8 cellular contexts compared by ENCODE assay signal in genomic region chr4:139453371-139454110, GRCh38. TPM values are rescaled to one million over a fixed set of nuclear protein-coding genes. Genes with fewer than 3 reads are reported as not detected.
DNase-seq lines count a peak whose midpoint lies in the region; ATAC-seq and TF ChIP-seq lines count a peak whose summit lies in the region.

No MANE protein-coding gene starts in this region.

- peak overlapping the region; percentile 87 to 99 (median 96) for H3K4me3 Mint-ChIP-seq in CD8-positive, alpha-beta memory T cell
- H3K4me3 Mint-ChIP-seq in activated CD4-positive, alpha-beta memory T cell treated with anti-CD3 and anti-CD28 coated beads, Interleukin-2, amount 10 ng/mL, durations not matched to agents 7 days and 5 days = peak overlapping the region; percentile 93

- H3K9me3 ChIP-seq in CD8-positive, alpha-beta memory T cell (ENCODE audit: low read length) = no peaks in the 10 kb centered on the region
- H3K9me3 ChIP-seq in duodenal mucosa (ENCODE audit: control insufficient read depth in 1 of 2, low read length in 2 of 2) = no peaks in the 10 kb centered on the region

- H3K4me3 ChIP-seq in CD8-positive, alpha-beta memory T cell (ENCODE audit: low read length) = peak overlapping the region; percentile 92
- H3K4me3 ChIP-seq in duodenal mucosa (ENCODE audit: low read depth in 1 of 2, low read length in 2 of 2) = peak overlapping the region; percentile 97 to 100
- peak overlapping the region; percentile 90 for H3K4me3 ChIP-seq in lower leg skin (ENCODE audit: low read depth, poor library complexity, severe bottlenecking)

- H3K36me3 Mint-ChIP-seq in CD8-positive, alpha-beta memory T cell = peaks cover 0 to 14% (median 0%) of the 10 kb centered on the region in 3 donors
- H3K36me3 Mint-ChIP-seq in activated CD4-positive, alpha-beta memory T cell treated with anti-CD3 and anti-CD28 coated beads, Interleukin-2, amount 10 ng/mL, durations not matched to agents 7 days and 5 days (ENCODE audit: low read depth) = peaks cover 16% of the 10 kb centered on the region

- H3K9ac ChIP-seq in duodenal mucosa (ENCODE audit: low read depth in 1 of 2, low read length in 2 of 2) = peak overlapping the region; percentile 98 to 99

- H3K27ac Mint-ChIP-seq in CD8-positive, alpha-beta memory T cell = peak overlapping the region; percentile 98 to 99 (median 99)
- peak overlapping the region; percentile 100 for H3K27ac Mint-ChIP-seq in activated CD4-positive, alpha-beta memory T cell treated with anti-CD3 and anti-CD28 coated beads, Interleukin-2, amount 10 ng/mL, durations not matched to agents 7 days and 5 days

- peak; percentile 89 for ATAC-seq in GM19455 (IDR thresholded peaks at IDR 0.05; ENCODE audit: unreplicated experiment)

- H3K27me3 ChIP-seq in CD8-positive, alpha-beta memory T cell (ENCODE audit: insufficient read depth, low read length, poor library complexity, severe bottlenecking) = no peaks in the 10 kb centered on the region
- no peaks in the 10 kb centered on the region for H3K27me3 ChIP-seq in duodenal mucosa (ENCODE audit: control insufficient read depth in 1 of 2, insufficient read depth in 2 of 2, low read length in 2 of 2)

- intact Hi-C loops in lower leg skin (cut with DNase I; ENCODE audit: low total_unique reads) = no loop called here

- peak overlapping the region; percentile 96 for H3K27ac ChIP-seq in CD8-positive, alpha-beta memory T cell (ENCODE audit: low read depth, low read length)
- peak overlapping the region; percentile 98 for H3K27ac ChIP-seq in duodenal mucosa (ENCODE audit: low read depth, low read length)

- POLR2A ChIA-PET in CD8-positive, alpha-beta memory T cell (lab: Charles Lee) = interaction anchor here (0.8 to 2.5 kb wide), 5 partner anchors 103 to 920 kb away, joined by 3 to 31 read pairs (median 9); partner anchors contain the start of genes NAA15, NDUFC1, SCOC and SETD7
- POLR2A ChIA-PET in activated CD4-positive, alpha-beta memory T cell treated with anti-CD3 and anti-CD28 coated beads, Interleukin-2, amount 10 ng/mL, durations not matched to agents 7 days and 5 days (lab: Charles Lee) = interaction anchor here (0.6 to 2.0 kb wide), 19 partner anchors 9 to 432 kb away, joined by 3 to 31 read pairs (median 4); partner anchors contain the start of genes NAA15 and SETD7

- 1% methylated on average over 40 to 56 of the region's 76 CpGs for WGBS in lower leg skin, 2 donors

- H3K4me1 ChIP-seq in CD8-positive, alpha-beta memory T cell (ENCODE audit: insufficient read depth, low read length) = peaks cover 51% of the 10 kb centered on the region
- peaks cover 46% of the 10 kb centered on the region in 2 donors for H3K4me1 ChIP-seq in duodenal mucosa (ENCODE audit: control insufficient read depth in 1 of 2, insufficient read depth in 2 of 2, low read length in 2 of 2)

- H3K4me1 Mint-ChIP-seq in CD8-positive, alpha-beta memory T cell = peaks cover 61 to 65% (median 61%) of the 10 kb centered on the region in 3 donors
- H3K4me1 Mint-ChIP-seq in activated CD4-positive, alpha-beta memory T cell treated with anti-CD3 and anti-CD28 coated beads, Interleukin-2, amount 10 ng/mL, durations not matched to agents 7 days and 5 days = peaks cover 59% of the 10 kb centered on the region

- CTCF ChIA-PET in CD8-positive, alpha-beta memory T cell (lab: Charles Lee) = interaction anchor here (0.7 to 2.0 kb wide), 12 partner anchors 9 to 423 kb away, joined by 3 to 7 read pairs (median 4); partner anchors contain the start of gene SETD7
- CTCF ChIA-PET in activated CD4-positive, alpha-beta memory T cell treated with anti-CD3 and anti-CD28 coated beads, Interleukin-2, amount 10 ng/mL, durations not matched to agents 7 days and 5 days (lab: Charles Lee) = interaction anchor here (0.6 to 1.6 kb wide), 20 partner anchors 9 to 423 kb away, joined by 3 to 8 read pairs (median 3); partner anchors contain the start of genes NAA15 and SETD7

- peaks cover 0 to 2% of the 10 kb centered on the region in 2 donors for H3K27me3 Mint-ChIP-seq in CD8-positive, alpha-beta memory T cell
- H3K27me3 Mint-ChIP-seq in activated CD4-positive, alpha-beta memory T cell treated with anti-CD3 and anti-CD28 coated beads, Interleukin-2, amount 10 ng/mL, durations not matched to agents 7 days and 5 days = no peaks in the 10 kb centered on the region

- no peaks in the 10 kb centered on the region for H3K36me3 ChIP-seq in CD8-positive, alpha-beta memory T cell (ENCODE audit: insufficient read depth, low read length)
- H3K36me3 ChIP-seq in duodenal mucosa (ENCODE audit: control insufficient read depth in 1 of 2, insufficient read depth in 2 of 2, low read length in 2 of 2) = no peaks in the 10 kb centered on the region

- no peaks in the 10 kb centered on the region for H3K9me3 Mint-ChIP-seq in CD8-positive, alpha-beta memory T cell
- H3K9me3 Mint-ChIP-seq in activated CD4-positive, alpha-beta memory T cell treated with anti-CD3 and anti-CD28 coated beads, Interleukin-2, amount 10 ng/mL, durations not matched to agents 7 days and 5 days = no peaks in the 10 kb centered on the region

- DNase-seq in CD8-positive, alpha-beta memory T cell = peak; percentile 94 to 98 (median 97)
- DNase-seq in HK-2 (ENCODE audit: unreplicated experiment) (peak; percentile 96), NCI-H82 (lab: John Stamatoyannopoulos, UW) (peak; percentile 96), lower leg skin (ENCODE audit: low spot score in 2 of 2) (peak; percentile 98 to 100)
- peak; percentile 98 for DNase-seq in activated CD4-positive, alpha-beta memory T cell treated with anti-CD3 and anti-CD28 coated beads, Interleukin-2, amount 10 ng/mL, durations not matched to agents 7 days and 5 days
- DNase-seq in stimulated activated CD4-positive, alpha-beta T cell treated with anti-CD3 and anti-CD28 coated beads, Interleukin-4, amount 100 ng/mL, for 4 hours = peak; percentile 96

- TF ChIP-seq CTCF in lower leg skin (IDR thresholded peaks at IDR 0.05) = no peak

- no peak for TF ChIP-seq POLR2A in lower leg skin (IDR thresholded peaks at IDR 0.05)

RNA-seq across cellular contexts. Expression of gene RAB33B, which starts 0.4 kb away (rescaled TPM):
- 1 to 10 TPM; 5.6 to 6.2 TPM for total RNA-seq in CD8-positive, alpha-beta memory T cell
- 8.4 TPM for polyA plus RNA-seq in CD8-positive, alpha-beta memory T cell
- 1 to 10 TPM; 7.0 to 7.6 TPM for total RNA-seq in activated CD4-positive, alpha-beta memory T cell treated with anti-CD3 and anti-CD28 coated beads, Interleukin-2, amount 10 ng/mL, durations not matched to agents 7 days and 5 days
- 10 to 100 TPM in 3 of 4 donors, 1 to 10 TPM in 1; 8.1 to 12.3 (median 10.8) TPM for total RNA-seq in lower leg skin

Comparison
In these comparisons a context has a peak if more than half of its experiments do, and no peak if none do; other contexts are left out.
1. Peak in every context shown above with its lines: DNase-seq, ATAC-seq, H3K4me3 ChIP-seq and H3K27ac ChIP-seq.